8 cellular contexts compared by ENCODE assay signal in genomic region chr19:4060621-4061177, GRCh38. TPM values are rescaled to one million over a fixed set of nuclear protein-coding genes. Genes with fewer than 3 reads are reported as not detected.
DNase-seq lines count a peak whose midpoint lies in the region; ATAC-seq and TF ChIP-seq lines count a peak whose summit lies in the region.

No MANE protein-coding gene starts in this region.

- peaks cover 51% of the 10 kb centered on the region for H3K36me3 Mint-ChIP-seq in central memory CD8-positive, alpha-beta T cell (ENCODE audit: insufficient read depth)

- H3F3A ChIP-seq in MM.1S (ENCODE audit: insufficient read depth, low read length), result no peaks in the 10 kb centered on the region

- H3K27me3 ChIP-seq in left ventricle myocardium inferior (ENCODE audit: low read depth), result no peaks in the 10 kb centered on the region
- no peaks in the 10 kb centered on the region for H3K27me3 ChIP-seq in muscle layer of duodenum (ENCODE audit: low read depth, low read length)
- H3K27me3 ChIP-seq in uterus, result no peaks in the 10 kb centered on the region
- H3K27me3 ChIP-seq in MM.1S (replicated peaks; ENCODE audit: insufficient read depth, low read length), result no peaks in the 10 kb centered on the region

- H3K4me3 ChIP-seq in left ventricle myocardium inferior (peak overlapping the region; percentile 96), muscle layer of duodenum (ENCODE audit: low read depth in 1 of 2, low read length in 2 of 2) (peak overlapping the region; percentile 46 to 58), uterus (peak overlapping the region; percentile 16 to 34), MM.1S (ENCODE audit: low read length) (no peak overlapping the region)

- H3K79me2 ChIP-seq in MM.1S (ENCODE audit: low read length), result peaks cover 94% of the 10 kb centered on the region

- peaks cover 57% of the 10 kb centered on the region for H4K20me1 ChIP-seq in MM.1S (ENCODE audit: insufficient read depth, low read length)

- no peak for DNase-seq in left ventricle myocardium inferior
- DNase-seq in Right ventricle myocardium superior, result no peak
- no peak for DNase-seq in central memory CD8-positive, alpha-beta T cell (ENCODE audit: low spot score in 2 of 2)
- peak in 1 of 2 donors; percentile 36 for DNase-seq in uterus
- DNase-seq in amniotic stem cell (lab: John Stamatoyannopoulos, UW), result no peak
- no peak for DNase-seq in MM.1S
- DNase-seq in activated effector memory CD4-positive, alpha-beta T cell treated with Interleukin-2 at 50 U/mL for 16 hours, result no peak

- intact Hi-C loops in left ventricle myocardium inferior (cut with micrococcal nuclease), result no loop called here
- intact Hi-C loops in Right ventricle myocardium superior (cut with DNase I), result loop anchor here (5.0 kb wide), 1 partner anchor 43 kb away; no protein-coding TSS in a partner anchor
- intact Hi-C loops in uterus (cut with DNase I; ENCODE audit: low total_unique reads), result no loop called here

- no peaks in the 10 kb centered on the region for H3K9me2 ChIP-seq in MM.1S (replicated peaks; ENCODE audit: insufficient read depth, low read length)

- peaks cover 3% of the 10 kb centered on the region for H3K36me3 ChIP-seq in left ventricle myocardium inferior
- H3K36me3 ChIP-seq in muscle layer of duodenum (ENCODE audit: control insufficient read depth in 1 of 2, insufficient read depth in 2 of 2, low read length in 2 of 2), result peaks cover 0 to 13% of the 10 kb centered on the region in 2 donors
- no peaks in the 10 kb centered on the region for H3K36me3 ChIP-seq in uterus
- no peaks in the 10 kb centered on the region for H3K36me3 ChIP-seq in MM.1S (replicated peaks; ENCODE audit: insufficient read depth, low read length)

- H3K4me1 Mint-ChIP-seq in central memory CD8-positive, alpha-beta T cell, result peaks cover 36% of the 10 kb centered on the region

- no peaks in the 10 kb centered on the region for H3K9me3 Mint-ChIP-seq in central memory CD8-positive, alpha-beta T cell

- peak overlapping the region; percentile 86 for H3K4me3 Mint-ChIP-seq in central memory CD8-positive, alpha-beta T cell

- ATAC-seq in Right ventricle myocardium superior (ENCODE audit: poor library complexity), result no peak
- no peak for ATAC-seq in central memory CD8-positive, alpha-beta T cell (replicated peaks; ENCODE audit: extremely low read depth, poor library complexity, severe bottlenecking)

- H3K4me1 ChIP-seq in left ventricle myocardium inferior (peaks cover 74% of the 10 kb centered on the region), muscle layer of duodenum (ENCODE audit: control insufficient read depth in 1 of 2, insufficient read depth in 2 of 2, low read length in 2 of 2) (peaks cover 20 to 65% of the 10 kb centered on the region in 2 donors), uterus (peaks cover 11 to 57% of the 10 kb centered on the region in 2 donors), MM.1S (ENCODE audit: low read length) (no peaks in the 10 kb centered on the region)

- H3K4me2 ChIP-seq in MM.1S (ENCODE audit: low read depth, low read length), result no peak overlapping the region

- no peaks in the 10 kb centered on the region for H3K9me3 ChIP-seq in left ventricle myocardium inferior (replicated peaks)
- H3K9me3 ChIP-seq in muscle layer of duodenum (ENCODE audit: control insufficient read depth in 1 of 2, low read length in 2 of 2), result no peaks in the 10 kb centered on the region
- H3K9me3 ChIP-seq in uterus, result no peaks in the 10 kb centered on the region
- no peaks in the 10 kb centered on the region for H3K9me3 ChIP-seq in MM.1S (replicated peaks; ENCODE audit: insufficient read depth, low read length)

- H3K27ac Mint-ChIP-seq in central memory CD8-positive, alpha-beta T cell (ENCODE audit: low read depth), result peak overlapping the region; percentile 91

- H2AFZ ChIP-seq in MM.1S (ENCODE audit: low read length), result no peak overlapping the region

- TF ChIP-seq CTCF in left ventricle myocardium inferior (IDR thresholded peaks at IDR 0.05; ENCODE audit: borderline replicate concordance) (no peak), uterus (IDR thresholded peaks at IDR 0.05) (no peak), MM.1S (IDR thresholded peaks at IDR 0.05; ENCODE audit: low read length) (no peak)

- no peak for TF ChIP-seq POLR2A in uterus (IDR thresholded peaks at IDR 0.05)

- H3K27ac ChIP-seq in left ventricle myocardium inferior (replicated peaks) (peak overlapping the region; percentile 96), muscle layer of duodenum (ENCODE audit: low read length) (peak overlapping the region; percentile 96), uterus (peak overlapping the region; percentile 98), MM.1S (ENCODE audit: low read length) (no peak overlapping the region)

- H3K27me3 Mint-ChIP-seq in central memory CD8-positive, alpha-beta T cell, result no peaks in the 10 kb centered on the region

- H3K9ac ChIP-seq in MM.1S (ENCODE audit: low read length), result no peak overlapping the region

RNA-seq across cellular contexts. Expression of gene ZBTB7A, which starts 6.0 kb away (rescaled TPM):
- total RNA-seq in left ventricle myocardium inferior (30.6 TPM), Right ventricle myocardium superior (31.4 TPM), uterus (10 to 100 TPM; 10.8 to 72.9 (median 14.1) TPM)

RNA-seq across cellular contexts. Expression of gene PIAS4, which starts 53.2 kb away (rescaled TPM):
- total RNA-seq in left ventricle myocardium inferior (15.4 TPM), Right ventricle myocardium superior (16.7 TPM), uterus (10 to 100 TPM in 3 of 4 donors, 1 to 10 TPM in 1; 10.0 to 39.4 (median 23.4) TPM)
